Comparison of ENCODE assay signal across 19 cellular contexts in genomic region chr14:101116065-101116464, GRCh38.
"Had no signal": no experiment of that assay in that cellular context is flagged by ENCODE, and none has a peak within 500 bp of the region (broad histone marks: within the 10 kb centered on the region; RNA-seq: fewer than 3 reads in every experiment).

No MANE protein-coding gene starts in this region.

- H3K36me3 ChIP-seq: left lung, neural progenitor cell, tibial artery, uterus had no signal

- H3K27me3 ChIP-seq: left lung, neural progenitor cell, tibial artery, uterus had no signal

- H2AFZ ChIP-seq: neural progenitor cell, parathyroid adenoma had no signal

- ATAC-seq: left lung; mucosa of descending colon; naive thymus-derived CD4-positive, alpha-beta T cell; stimulated activated naive CD8-positive, alpha-beta T cell treated with anti-CD3 and anti-CD28 coated beads, Interleukin-15, Interleukin-2, amounts not matched to agents 100 U/mL and 50 U/mL, for 24 hours had no signal

- H3K27ac ChIP-seq: left lung, neural progenitor cell, parathyroid adenoma, tibial artery, uterus had no signal

- DNase-seq: activated CD4-positive, alpha-beta T cell treated with anti-CD3 and anti-CD28 coated beads, Interleukin-2, amount 10 ng/mL, durations not matched to agents 24 days and 14 days; activated naive CD4-positive, alpha-beta T cell; activated naive CD8-positive, alpha-beta T cell treated with anti-CD3 and anti-CD28 coated beads for 36 hours; activated T-cell treated with anti-CD3 and anti-CD28 coated beads for 4 hours; amniotic stem cell; effector memory CD4-positive, alpha-beta T cell; foreskin fibroblast; mucosa of descending colon; stimulated activated naive CD8-positive, alpha-beta T cell treated with anti-CD3 and anti-CD28 coated beads, Interleukin-15, Interleukin-2, amounts not matched to agents 100 U/mL and 50 U/mL, for 24 hours; substantia nigra; T1000; uterus had no signal

- H3K9me3 Mint-ChIP-seq: activated CD4-positive, alpha-beta T cell treated with anti-CD3 and anti-CD28 coated beads, Interleukin-2, amount 10 ng/mL, durations not matched to agents 24 days and 14 days; activated naive CD8-positive, alpha-beta T cell treated with anti-CD3 and anti-CD28 coated beads for 36 hours; dendritic cell treated with granulocyte-macrophage colony-stimulating factor and Interleukin-4, amounts not matched to agents 40 ng/mL and 50 ng/mL, for 4 days; naive thymus-derived CD4-positive, alpha-beta T cell; neural progenitor cell had no signal

- H3K4me3 ChIP-seq: left lung, mucosa of descending colon, neural progenitor cell, tibial artery, uterus had no signal

- H3K4me2 ChIP-seq: neural progenitor cell had no signal

- H3K9me3 ChIP-seq: left lung, mucosa of descending colon, tibial artery, uterus had no signal

- H3K4me1 ChIP-seq: parathyroid adenoma, tibial artery had no signal

- H3K79me2 ChIP-seq: parathyroid adenoma had no signal

- H3K36me3 Mint-ChIP-seq: activated naive CD8-positive, alpha-beta T cell treated with anti-CD3 and anti-CD28 coated beads for 36 hours; memory B cell; naive thymus-derived CD4-positive, alpha-beta T cell; neural progenitor cell had no signal

- H3K4me3 Mint-ChIP-seq: activated CD4-positive, alpha-beta T cell treated with anti-CD3 and anti-CD28 coated beads, Interleukin-2, amount 10 ng/mL, durations not matched to agents 24 days and 14 days; activated naive CD8-positive, alpha-beta T cell treated with anti-CD3 and anti-CD28 coated beads for 36 hours; dendritic cell treated with granulocyte-macrophage colony-stimulating factor and Interleukin-4, amounts not matched to agents 40 ng/mL and 50 ng/mL, for 4 days; memory B cell; naive thymus-derived CD4-positive, alpha-beta T cell; neural progenitor cell had no signal

- H3K9ac ChIP-seq: neural progenitor cell, parathyroid adenoma had no signal

- H3K27me3 Mint-ChIP-seq: dendritic cell treated with granulocyte-macrophage colony-stimulating factor and Interleukin-4, amounts not matched to agents 40 ng/mL and 50 ng/mL, for 4 days had no signal

- H3K27ac Mint-ChIP-seq: activated CD4-positive, alpha-beta T cell treated with anti-CD3 and anti-CD28 coated beads, Interleukin-2, amount 10 ng/mL, durations not matched to agents 24 days and 14 days; activated naive CD8-positive, alpha-beta T cell treated with anti-CD3 and anti-CD28 coated beads for 36 hours; dendritic cell treated with granulocyte-macrophage colony-stimulating factor and Interleukin-4, amounts not matched to agents 40 ng/mL and 50 ng/mL, for 4 days; memory B cell; naive thymus-derived CD4-positive, alpha-beta T cell; neural progenitor cell had no signal
